In the genomic region with DNA sequence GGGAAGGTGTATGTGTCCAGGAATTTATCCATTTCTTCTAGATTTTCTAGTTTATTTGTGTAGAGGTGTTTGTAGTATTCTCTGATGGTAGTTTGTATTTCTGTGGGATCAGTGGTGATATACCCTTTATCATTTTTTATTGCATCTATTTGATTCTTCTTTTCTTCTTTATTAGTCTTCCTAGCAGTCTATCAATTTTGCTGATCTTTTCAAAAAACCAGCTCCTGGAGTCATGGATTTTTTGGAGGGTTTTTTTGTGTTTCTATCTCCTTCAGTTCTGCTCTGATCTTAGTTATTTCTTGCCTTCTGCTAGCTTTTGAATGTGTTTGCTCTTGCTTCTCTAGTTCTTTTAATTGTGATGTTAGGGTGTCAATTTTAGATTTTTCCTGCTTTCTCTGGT, we compare ENCODE assay signal across 4 cellular contexts. TPM values are rescaled to one million over a fixed set of nuclear protein-coding genes. Genes with fewer than 3 reads are reported as not detected.
"Had no signal": no experiment of that assay in that cellular context is flagged by ENCODE, and none has a peak within 500 bp of the region (broad histone marks: within the 10 kb centered on the region; RNA-seq: fewer than 3 reads in every experiment).

No MANE protein-coding gene starts in this region.

RNA-seq across cellular contexts. Expression of a gene that starts 29.4 kb away (rescaled TPM):
- total RNA-seq: H1, H4, H7, H9 had no signal
